Comparison of ENCODE assay signal across 19 cellular contexts in the genomic region with DNA sequence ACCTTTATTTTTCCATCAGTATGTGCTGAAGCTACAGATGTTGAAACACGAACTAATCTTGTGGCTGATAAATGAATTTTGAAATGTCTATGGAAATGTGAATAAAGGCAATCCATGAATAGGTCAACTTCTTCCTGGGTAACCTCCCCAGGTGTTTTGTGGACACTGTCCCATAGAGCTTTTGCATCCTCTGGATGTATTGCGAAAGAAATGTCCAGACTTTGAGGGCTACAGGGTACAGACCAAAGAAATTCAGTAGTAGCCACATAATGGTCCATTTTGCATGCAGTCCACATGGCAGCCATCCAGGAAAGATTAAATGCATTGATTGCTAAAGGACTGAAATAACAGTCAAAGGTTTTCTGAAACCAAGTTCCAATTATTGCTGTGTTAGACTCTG. TPM values are rescaled to one million over a fixed set of nuclear protein-coding genes. Genes with fewer than 3 reads are reported as not detected.
DNase-seq lines count a peak whose midpoint lies in the region; ATAC-seq, FAIRE-seq and TF ChIP-seq lines count a peak whose summit lies in the region.
"Had no signal": no experiment of that assay in that cellular context is flagged by ENCODE, and none has a peak within 500 bp of the region (broad histone marks: within the 10 kb centered on the region; RNA-seq: fewer than 3 reads in every experiment).

No MANE protein-coding gene starts in this region.

- no peak overlapping the region for H2BK20ac ChIP-seq in IMR-90 (ENCODE audit: low read depth, low read length)

- 100% methylated on average over 1 of the region's 2 CpGs; no CpG with 5 or more reads in 1 of the 2 experiments for WGBS in IMR-90 (ENCODE audit: extremely low coverage in 2 of 2, insufficient read length in 1 of 2), 2 experiments

- H3K18ac ChIP-seq in IMR-90 (ENCODE audit: low read depth, low read length), result no peak overlapping the region

- H3K9me1 ChIP-seq in IMR-90 (ENCODE audit: insufficient read depth, low read length), result no peaks in the 10 kb centered on the region

- no peak overlapping the region for H3K27ac ChIP-seq in IMR-90 (ENCODE audit: insufficient read depth, low read length)
- H3K27ac ChIP-seq: C4-2B had no signal

- H4K5ac ChIP-seq in IMR-90 (ENCODE audit: low read depth, low read length), result no peak overlapping the region

- H3K14ac ChIP-seq in IMR-90 (replicated peaks; ENCODE audit: low read depth, low read length), result no peak overlapping the region

- no peak for TF ChIP-seq RAD21 in IMR-90 (IDR thresholded peaks at IDR 0.05; ENCODE audit: low read length)

- H4K91ac ChIP-seq in IMR-90 (ENCODE audit: insufficient read depth, low read depth, low read length), result no peak overlapping the region

- H3K4me3 ChIP-seq in IMR-90 (ENCODE audit: insufficient read depth, low read depth, low read length) (no peak overlapping the region), astrocyte of the spinal cord (ENCODE audit: low read depth, low read length) (no peak overlapping the region)

- TF ChIP-seq POLR2A in GM12892 (IDR thresholded peaks at IDR 0.05; ENCODE audit: low read depth, low read length) (no peak), IMR-90 (IDR thresholded peaks at IDR 0.05; ENCODE audit: low read depth, low read length) (no peak), erythroblast (IDR thresholded peaks at IDR 0.05; ENCODE audit: low read length) (no peak)

- POLR2A ChIA-PET in IMR-90 (lab: Charles Lee; ENCODE audit: unreplicated experiment), result no interaction called here

- H3K4me2 ChIP-seq in IMR-90 (ENCODE audit: low read depth, low read length), result no peak overlapping the region

- BruUV-seq in IMR-90 (replicated peaks; lab: Mats Ljungman, UMichigan), result no TSS peak

- no peak overlapping the region for H2BK120ac ChIP-seq in IMR-90 (ENCODE audit: low read depth, low read length)

- H3K79me1 ChIP-seq in IMR-90 (ENCODE audit: low read depth in 1 of 2, low read length in 2 of 2), result peaks cover 4 to 9% of the 10 kb centered on the region in 2 experiments

- H4K20me1 ChIP-seq in IMR-90 (ENCODE audit: insufficient read depth, low read length), result no peaks in the 10 kb centered on the region

- H2BK15ac ChIP-seq in IMR-90 (ENCODE audit: low read depth, low read length), result no peak overlapping the region

- no peak overlapping the region for H3K23ac ChIP-seq in IMR-90 (ENCODE audit: low read depth, low read length)

- in situ Hi-C loops in IMR-90 (cut with MboI; ENCODE audit: low sequenced_read_pairs), result no loop called here
- in situ Hi-C loops in astrocyte of the spinal cord (cut with HindIII; ENCODE audit: low sequenced_read_pairs), result no loop called here

- no peak overlapping the region for H2AFZ ChIP-seq in IMR-90 (replicated peaks; ENCODE audit: low read length, poor library complexity)

- FAIRE-seq in GM12892 (lab: Jason Lieb, UNC), result peak; percentile 14
- FAIRE-seq: A204.1, G401.6, GM12891, GM18507 had no signal

- no peak overlapping the region for H2AK5ac ChIP-seq in IMR-90 (ENCODE audit: low read depth, low read length)

- H3K9ac ChIP-seq in IMR-90 (ENCODE audit: low read depth, low read length), result no peak overlapping the region

- no peaks in the 10 kb centered on the region for H3K27me3 ChIP-seq in IMR-90 (ENCODE audit: control insufficient read depth, insufficient read depth, low read length)
- H3K27me3 ChIP-seq: BE2C had no signal

- no peak overlapping the region for H3K56ac ChIP-seq in IMR-90 (ENCODE audit: extremely low read depth, insufficient read depth, low read length)

- CTCF ChIA-PET in IMR-90 (lab: Yijun Ruan, JAX), result interaction anchor here (0.6 kb wide), 1 partner anchor 222 kb away, joined by 4 read pairs; no protein-coding TSS in a partner anchor

- H4K8ac ChIP-seq in IMR-90 (ENCODE audit: low read depth in 2 of 2, low read length in 2 of 2), result no peak overlapping the region

- intact Hi-C loops in IMR-90 (cut with micrococcal nuclease), result no loop called here

- no peaks in the 10 kb centered on the region for H3K4me1 ChIP-seq in IMR-90 (ENCODE audit: control insufficient read depth, insufficient read depth, low read length)
- H3K4me1 ChIP-seq: BE2C, Caco-2 had no signal

- DNase-seq in GM12892 (ENCODE audit: insufficient read length), result no peak
- DNase-seq in IMR-90, result no peak
- peak; percentile 23 for DNase-seq in astrocyte of the spinal cord (ENCODE audit: low read depth, low spot score)
- peak; percentile 5 to 12 for DNase-seq in erythroblast (lab: John Stamatoyannopoulos, UW)
- no peak for DNase-seq in NCI-H748 treated with DMSO at 0.1 percent for 48 hours (lab: John Stamatoyannopoulos, UW)
- DNase-seq in stimulated activated naive CD4-positive, alpha-beta T cell treated with Interleukin-2 at 50 U/mL for 16 hours (lab: John Stamatoyannopoulos, UW), result no peak
- DNase-seq in HT-29 (ENCODE audit: low spot score), result no peak
- no peak for DNase-seq in stimulated activated CD4-positive, alpha-beta T cell treated with anti-CD3 and anti-CD28 coated beads, Interleukin-12 subunit alpha, Interleukin-12 subunit beta, amount 100 ng/mL, for 4 hours
- DNase-seq: ACHN; BE2C; Caco-2; CD4-positive, alpha-beta T cell; GOT3; H9 had no signal

- no peak overlapping the region for H2BK5ac ChIP-seq in IMR-90 (ENCODE audit: low read depth, low read length, poor library complexity, severe bottlenecking)

- dilution Hi-C loops in IMR-90 (cut with HindIII; ENCODE audit: low sequenced_read_pairs, unreplicated experiment), result no loop called here

- peaks cover 7% of the 10 kb centered on the region for H3K36me3 ChIP-seq in IMR-90 (ENCODE audit: control insufficient read depth, insufficient read depth, low read length)

- no peak overlapping the region for H2AK9ac ChIP-seq in IMR-90 (replicated peaks; ENCODE audit: low read depth, low read length, poor library complexity)

- TF ChIP-seq CTCF in IMR-90 (conservative IDR thresholded peaks at IDR 0.05; ENCODE audit: low read depth, low read length) (no peak), astrocyte of the spinal cord (IDR thresholded peaks at IDR 0.05; ENCODE audit: low read depth, low read length) (no peak)

- no peaks in the 10 kb centered on the region for H3K9me3 ChIP-seq in IMR-90 (ENCODE audit: control insufficient read depth, insufficient read depth, low read length)
- H3K9me3 ChIP-seq: BE2C, Caco-2 had no signal

- no peak for ATAC-seq in IMR-90 (ENCODE audit: low read depth)

- no peak overlapping the region for H3K4ac ChIP-seq in IMR-90 (ENCODE audit: low read depth, low read length)

TF ChIP-seq in IMR-90, 13 proteins besides CTCF, POLR2A, EP300 and RAD21:
- TF ChIP-seq BHLHE40 (IDR thresholded peaks at IDR 0.05; ENCODE audit: low read depth, low read length) (no peak), CEBPB (IDR thresholded peaks at IDR 0.05; ENCODE audit: low read depth, low read length) (peak; percentile 72)

RNA-seq across cellular contexts. Expression of gene DARS2, which starts 21.5 kb away (rescaled TPM):
- 29.2 TPM for polyA plus RNA-seq in GM12892 (2012; ENCODE audit: missing spikeins)
- total RNA-seq in IMR-90 (2012; rRNA removed), result 18.8 and 22.8 TPM in 2 replicates
- 13.1 and 14.8 TPM in 2 replicates for polyA plus RNA-seq in IMR-90 (2012; rRNA removed)
- 4.6 and 11.0 TPM in 2 replicates for polyA plus RNA-seq in IMR-90 (2012; cell fraction: cytosol; rRNA removed)
- polyA plus RNA-seq in IMR-90 (2012; cell fraction: nucleus; rRNA removed; ENCODE audit: low replicate concordance), result 2.7 and 11.4 TPM in 2 replicates
- total RNA-seq in HT-29 (2014; rRNA removed; shearing (Covaris generic)), result 11.1 and 14.5 TPM in 2 replicates

RNA-seq across cellular contexts. Expression of gene CENPL, which starts 21.7 kb away (rescaled TPM):
- 11.9 TPM for polyA plus RNA-seq in GM12892 (2012; ENCODE audit: missing spikeins)
- 21.1 and 21.9 TPM in 2 replicates for total RNA-seq in IMR-90 (2012; rRNA removed)
- polyA plus RNA-seq in IMR-90 (2012; rRNA removed), result 4.8 and 6.3 TPM in 2 replicates
- 1.1 and 1.4 TPM in 2 replicates for polyA plus RNA-seq in IMR-90 (2012; cell fraction: cytosol; rRNA removed)
- polyA plus RNA-seq in IMR-90 (2012; cell fraction: nucleus; rRNA removed; ENCODE audit: low replicate concordance), result 0.88 and 3.3 TPM in 2 replicates
- 9.9 and 13.0 TPM in 2 replicates for total RNA-seq in HT-29 (2014; rRNA removed; shearing (Covaris generic))

Comparison
In these comparisons a context has a peak if more than half of its experiments do, and no peak if none do; other contexts are left out.
1. DNase-seq: peak in astrocyte of the spinal cord (single experiment) and erythroblast (2 of 2); none in GM12892 (single experiment), IMR-90 (single experiment), NCI-H748 treated with DMSO at 0.1 percent for 48 hours (single experiment), stimulated activated naive CD4-positive, alpha-beta T cell treated with Interleukin-2 at 50 U/mL for 16 hours (single experiment), HT-29 (single experiment) and stimulated activated CD4-positive, alpha-beta T cell treated with anti-CD3 and anti-CD28 coated beads, Interleukin-12 subunit alpha, Interleukin-12 subunit beta, amount 100 ng/mL, for 4 hours (single experiment).